Comparison of ENCODE assay signal across 1 cellular context in genomic region chr10:12388671-12389070, GRCh38.
TF ChIP-seq lines count a peak whose summit lies in the region.

No MANE protein-coding gene starts in this region.

TF ChIP-seq in H1, 55 proteins besides CTCF, POLR2A, EP300 and RAD21 (continued from another document):
- TF ChIP-seq BCL11A (IDR thresholded peaks at IDR 0.05; ENCODE audit: low read depth in 2 of 2, low read length in 2 of 2) (no peak), CBX5 (IDR thresholded peaks at IDR 0.05; ENCODE audit: low read depth, low read length) (no peak), POU5F1 (IDR thresholded peaks at IDR 0.05; ENCODE audit: low read depth, low read length) (no peak), BACH1 (IDR thresholded peaks at IDR 0.05; ENCODE audit: low read length) (no peak), USF2 (IDR thresholded peaks at IDR 0.05; ENCODE audit: low read length) (no peak), TAF1 (IDR thresholded peaks at IDR 0.05; ENCODE audit: low read depth, low read length) (no peak), SP1 (IDR thresholded peaks at IDR 0.05; ENCODE audit: low read depth, low read length) (no peak), GTF2F1 (IDR thresholded peaks at IDR 0.05; ENCODE audit: borderline replicate concordance, low read depth, low read length) (no peak), TAF7 (optimal IDR thresholded peaks at IDR 0.05; ENCODE audit: borderline replicate concordance, low read depth, low read length) (no peak), JUND (IDR thresholded peaks at IDR 0.05; ENCODE audit: low read length) (no peak), KDM1A (IDR thresholded peaks at IDR 0.05; ENCODE audit: borderline replicate concordance, low read length) (no peak), SRF (IDR thresholded peaks at IDR 0.05; ENCODE audit: low read depth, low read length) (no peak), SP2 (IDR thresholded peaks at IDR 0.05; ENCODE audit: low read length) (no peak)
